Comparison of ENCODE assay signal across 7 cellular contexts in genomic region chrX:149585631-149586030, GRCh38. TPM values are rescaled to one million over a fixed set of nuclear protein-coding genes. Genes with fewer than 3 reads are reported as not detected.
"Had no signal": no experiment of that assay in that cellular context is flagged by ENCODE, and none has a peak within 500 bp of the region (broad histone marks: within the 10 kb centered on the region; RNA-seq: fewer than 3 reads in every experiment).

No MANE protein-coding gene starts in this region.

RNA-seq across cellular contexts. Expression of gene MAGEA9B, which starts 1.6 kb away (rescaled TPM):
- total RNA-seq: GM23248, H1, H4, H7, H9, HFFc6 had no signal
- polyA plus RNA-seq: GM23248, GM23338 had no signal

RNA-seq across cellular contexts. Expression of gene HSFX2, which starts 9.5 kb away (rescaled TPM):
- total RNA-seq: GM23338, H1, H4, H9 had no signal
- polyA plus RNA-seq: GM23248 had no signal

RNA-seq across cellular contexts. Expression of gene HSFX3, which starts 35.9 kb away (rescaled TPM):
- total RNA-seq: GM23248, GM23338, H1, H4, H7, H9, HFFc6 had no signal
- polyA plus RNA-seq: GM23248, GM23338, H1 had no signal
